In genomic region chr1:231939118-231939517, GRCh38 we compare ENCODE assay signal across 35 cellular contexts.
"Had no signal": no experiment of that assay in that cellular context is flagged by ENCODE, and none has a peak within 500 bp of the region (broad histone marks: within the 10 kb centered on the region; RNA-seq: fewer than 3 reads in every experiment).

No MANE protein-coding gene starts in this region.

- DNase-seq: Karpas-422, Kasumi-1, MG63, MM.1S, MV-4-11, NCI-H1048, NCI-H1092, NCI-H1092 treated with DMSO at 0.1 percent for 48 hours, NCI-H1105, NCI-H1105 treated with DMSO at 0.1 percent for 48 hours, NCI-H1417, NCI-H1417 treated with DMSO at 0.1 percent for 48 hours, NCI-H1436, NCI-H1436 treated with DMSO at 0.1 percent for 48 hours, NCI-H146, NCI-H1694, NCI-H1694 treated with DMSO at 0.1 percent for 48 hours, NCI-H187, NCI-H187 treated with DMSO at 0.1 percent for 48 hours, NCI-H1930, NCI-H2029, NCI-H2029 treated with DMSO at 0.1 percent for 48 hours, NCI-H2081, NCI-H2081 treated with DMSO at 0.1 percent for 48 hours, NCI-H2107, NCI-H2171, NCI-H2171 treated with DMSO at 0.1 percent for 48 hours, NCI-H2227 treated with DMSO at 0.1 percent for 48 hours, NCI-H226, NCI-H345, NCI-H446, NCI-H446 treated with DMSO at 0.1 percent for 48 hours, NCI-H510A, NCI-H510A treated with DMSO at 0.1 percent for 48 hours, NCI-H524 had no signal

- H3K27me3 ChIP-seq: MG63 had no signal

- H3K4me3 ChIP-seq: MG63 had no signal

- H3K9me3 ChIP-seq: MG63 had no signal

- H3K36me3 ChIP-seq: MG63 had no signal
